1 cellular context compared by ENCODE assay signal in genomic region chr11:94469416-94469815, GRCh38.
TF ChIP-seq lines count a peak whose summit lies in the region.

No MANE protein-coding gene starts in this region.

TF ChIP-seq in IMR-90, 13 proteins besides CTCF, POLR2A, EP300 and RAD21:
- no peak for TF ChIP-seq USF2 (IDR thresholded peaks at IDR 0.05; ENCODE audit: low read depth, low read length)
- no peak for TF ChIP-seq RCOR1 (IDR thresholded peaks at IDR 0.05; ENCODE audit: insufficient replicate concordance, low read length)
- TF ChIP-seq MAFK (IDR thresholded peaks at IDR 0.05; ENCODE audit: low read depth, low read length), result no peak
- no peak for TF ChIP-seq SMC3 (IDR thresholded peaks at IDR 0.05; ENCODE audit: low read depth, low read length)
- no peak for TF ChIP-seq FOS (IDR thresholded peaks at IDR 0.05; ENCODE audit: low read depth, low read length)
- TF ChIP-seq NFE2L2 (IDR thresholded peaks at IDR 0.05; ENCODE audit: low read depth, low read length), result no peak
- no peak for TF ChIP-seq RFX5 (IDR thresholded peaks at IDR 0.05; ENCODE audit: low read depth, low read length)
- TF ChIP-seq MXI1 (IDR thresholded peaks at IDR 0.05; ENCODE audit: borderline replicate concordance, low read depth, low read length), result no peak
- no peak for TF ChIP-seq MAZ (IDR thresholded peaks at IDR 0.05; ENCODE audit: borderline replicate concordance, low read depth, low read length)
- TF ChIP-seq CHD1 (IDR thresholded peaks at IDR 0.05; ENCODE audit: low read depth, low read length), result no peak
- no peak for TF ChIP-seq CEBPB (IDR thresholded peaks at IDR 0.05; ENCODE audit: low read depth, low read length)
